In the genomic region with DNA sequence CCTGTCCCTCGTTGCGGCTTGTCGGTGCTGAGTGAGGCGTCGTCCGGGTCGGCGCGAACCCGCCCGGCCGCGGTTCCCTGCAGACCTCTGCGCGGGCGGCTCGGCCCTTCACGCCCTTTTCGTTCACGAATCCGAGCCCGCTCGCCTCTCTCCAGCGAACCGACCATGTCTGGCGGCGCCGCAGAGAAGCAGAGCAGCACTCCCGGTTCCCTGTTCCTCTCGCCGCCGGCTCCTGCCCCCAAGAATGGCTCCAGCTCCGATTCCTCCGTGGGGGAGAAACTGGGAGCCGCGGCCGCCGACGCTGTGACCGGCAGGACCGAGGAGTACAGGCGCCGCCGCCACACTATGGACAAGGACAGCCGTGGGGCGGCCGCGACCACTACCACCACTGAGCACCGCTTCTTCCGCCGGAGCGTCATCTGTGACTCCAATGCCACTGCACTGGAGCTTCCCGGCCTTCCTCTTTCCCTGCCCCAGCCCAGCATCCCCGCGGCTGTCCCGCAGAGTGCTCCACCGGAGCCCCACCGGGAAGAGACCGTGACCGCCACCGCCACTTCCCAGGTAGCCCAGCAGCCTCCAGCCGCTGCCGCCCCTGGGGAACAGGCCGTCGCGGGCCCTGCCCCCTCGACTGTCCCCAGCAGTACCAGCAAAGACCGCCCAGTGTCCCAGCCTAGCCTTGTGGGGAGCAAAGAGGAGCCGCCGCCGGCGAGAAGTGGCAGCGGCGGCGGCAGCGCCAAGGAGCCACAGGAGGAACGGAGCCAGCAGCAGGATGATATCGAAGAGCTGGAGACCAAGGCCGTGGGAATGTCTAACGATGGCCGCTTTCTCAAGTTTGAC, we compare ENCODE assay signal across 8 cellular contexts. TPM values are rescaled to one million over a fixed set of nuclear protein-coding genes. Genes with fewer than 3 reads are reported as not detected.
DNase-seq lines count a peak whose midpoint lies in the region; ATAC-seq lines count a peak whose summit lies in the region.

No MANE protein-coding gene starts in this region.

- no peaks in the 10 kb centered on the region for H3K27me3 ChIP-seq in CD4-positive, CD25-positive, alpha-beta regulatory T cell (ENCODE audit: control insufficient read depth, insufficient read depth, low read length)
- no peaks in the 10 kb centered on the region for H3K27me3 ChIP-seq in MG63

- no peaks in the 10 kb centered on the region for H3K36me3 Mint-ChIP-seq in CD4-positive, CD25-positive, alpha-beta regulatory T cell
- peaks cover 0 to 1% (median 0%) of the 10 kb centered on the region in 3 donors for H3K36me3 Mint-ChIP-seq in naive thymus-derived CD8-positive, alpha-beta T cell

- no peaks in the 10 kb centered on the region for H3K36me3 ChIP-seq in CD4-positive, CD25-positive, alpha-beta regulatory T cell (ENCODE audit: control insufficient read depth, insufficient read depth, low read length)
- peaks cover 23% of the 10 kb centered on the region for H3K36me3 ChIP-seq in MG63

- peak overlapping the region; percentile 94 to 96 (median 96) for H3K27ac Mint-ChIP-seq in CD4-positive, CD25-positive, alpha-beta regulatory T cell
- H3K27ac Mint-ChIP-seq in naive thymus-derived CD8-positive, alpha-beta T cell, result peak overlapping the region; percentile 85 to 98 (median 94)

- peak overlapping the region; percentile 95 for H3K4me3 ChIP-seq in CD4-positive, CD25-positive, alpha-beta regulatory T cell (ENCODE audit: low read depth, low read length)
- H3K4me3 ChIP-seq in MG63, result peak overlapping the region; percentile 78

- no peaks in the 10 kb centered on the region for H3K9me3 Mint-ChIP-seq in CD4-positive, CD25-positive, alpha-beta regulatory T cell
- H3K9me3 Mint-ChIP-seq in naive thymus-derived CD8-positive, alpha-beta T cell, result no peaks in the 10 kb centered on the region

- H3K4me3 Mint-ChIP-seq in CD4-positive, CD25-positive, alpha-beta regulatory T cell, result peak overlapping the region; percentile 96 to 99 (median 97)
- H3K4me3 Mint-ChIP-seq in naive thymus-derived CD8-positive, alpha-beta T cell, result peak overlapping the region in 9 of 10 donors; percentile 89 to 98 (median 96)

- no peaks in the 10 kb centered on the region for H3K27me3 Mint-ChIP-seq in CD4-positive, CD25-positive, alpha-beta regulatory T cell
- no peaks in the 10 kb centered on the region for H3K27me3 Mint-ChIP-seq in naive thymus-derived CD8-positive, alpha-beta T cell

- H3K9me3 ChIP-seq in CD4-positive, CD25-positive, alpha-beta regulatory T cell (ENCODE audit: control insufficient read depth in 2 of 2, low read length in 2 of 2), result no peaks in the 10 kb centered on the region
- H3K9me3 ChIP-seq in MG63, result no peaks in the 10 kb centered on the region

- H3K27ac ChIP-seq in CD4-positive, CD25-positive, alpha-beta regulatory T cell (ENCODE audit: insufficient read depth, low read length, poor library complexity, severe bottlenecking), result peak overlapping the region; percentile 95
- peak overlapping the region; percentile 95 for H3K27ac ChIP-seq in substantia nigra (ENCODE audit: low read depth, low read length, poor library complexity, severe bottlenecking)

- DNase-seq in CD4-positive, CD25-positive, alpha-beta regulatory T cell, result peak; percentile 34 to 55 (median 49)
- DNase-seq in MG63 (peak; percentile 49), activated T-cell treated with anti-CD3 and anti-CD28 coated beads for 48 hours (ENCODE audit: low read depth) (peak; percentile 48), substantia nigra (lab: John Stamatoyannopoulos, UW) (peak in 33 of 49 donors; percentile 13 to 62 (median 35))
- peak in 9 of 10 donors; percentile 29 to 73 (median 37) for DNase-seq in naive thymus-derived CD8-positive, alpha-beta T cell

- no peak for ATAC-seq in CD4-positive, CD25-positive, alpha-beta regulatory T cell (ENCODE audit: low read depth in 2 of 2)
- ATAC-seq in GM21390 (IDR thresholded peaks at IDR 0.05; ENCODE audit: unreplicated experiment) (peak; percentile 3), esophagus mucosa (peak; percentile 16), GM18909 (IDR thresholded peaks at IDR 0.05; ENCODE audit: poor library complexity, unreplicated experiment) (no peak)
- peak in 1 of 2 donors; percentile 7 for ATAC-seq in naive thymus-derived CD8-positive, alpha-beta T cell

- POLR2A ChIA-PET in naive thymus-derived CD8-positive, alpha-beta T cell (lab: Charles Lee), result interaction anchor here (1.1 to 5.8 kb wide), 24 partner anchors 12 to 238 kb away, joined by 3 to 85 read pairs (median 6); a partner anchor contains a TSS

- peaks cover 41% of the 10 kb centered on the region for H3K4me1 ChIP-seq in CD4-positive, CD25-positive, alpha-beta regulatory T cell (ENCODE audit: control insufficient read depth, insufficient read depth, low read length, poor library complexity, severe bottlenecking)

- H3K4me1 Mint-ChIP-seq in CD4-positive, CD25-positive, alpha-beta regulatory T cell, result peaks cover 16 to 43% (median 22%) of the 10 kb centered on the region in 4 donors
- H3K4me1 Mint-ChIP-seq in naive thymus-derived CD8-positive, alpha-beta T cell, result peaks cover 14 to 47% (median 39%) of the 10 kb centered on the region in 4 donors

RNA-seq across cellular contexts. Expression of a gene that starts 1.2 kb away (rescaled TPM):
- 360 TPM for total RNA-seq in CD4-positive, CD25-positive, alpha-beta regulatory T cell
- 10 to 100 TPM; 22.1 to 34.6 (median 28.1) TPM for polyA plus RNA-seq in CD4-positive, CD25-positive, alpha-beta regulatory T cell
- total RNA-seq in MG63 (2014; rRNA removed; shearing (Covaris generic); ENCODE audit: low replicate concordance), result 21.6 and 25.0 TPM in 2 replicates
- 157 TPM for total RNA-seq in esophagus mucosa
- total RNA-seq in naive thymus-derived CD8-positive, alpha-beta T cell, result 100 to 1,000 TPM; 142 to 158 TPM
- 10 to 100 TPM; 19.5 to 31.0 (median 26.7) TPM for polyA plus RNA-seq in naive thymus-derived CD8-positive, alpha-beta T cell

Comparison
In these comparisons a context has a peak if more than half of its experiments do, and no peak if none do; other contexts are left out.
1. ATAC-seq: peak in GM21390 (single experiment) and esophagus mucosa (single experiment); none in CD4-positive, CD25-positive, alpha-beta regulatory T cell (0 of 2) and GM18909 (single experiment).
2. Peak in every context shown above with its lines, with median percentiles within 50 percentile points of each other: DNase-seq.